In the genomic region with DNA sequence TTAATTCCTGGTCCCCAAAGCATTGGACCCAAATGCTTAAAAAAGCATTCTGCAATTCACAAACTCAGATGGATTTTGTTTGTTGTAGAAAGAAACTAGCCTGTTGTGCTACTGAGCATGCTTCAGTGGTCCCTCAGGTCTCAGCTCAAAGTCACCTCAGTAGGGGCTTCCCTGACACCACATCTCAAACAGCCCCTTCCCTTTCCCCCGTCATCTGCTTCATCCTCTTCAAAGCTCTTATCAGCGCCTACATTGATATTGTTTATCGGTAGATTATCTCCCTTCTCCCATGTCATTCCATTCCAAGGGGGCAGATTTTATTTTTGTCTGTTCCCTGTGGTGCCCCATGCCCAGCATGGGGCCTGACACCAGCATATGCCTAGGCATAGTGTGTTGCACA, we compare ENCODE assay signal across 23 cellular contexts.
DNase-seq lines count a peak whose midpoint lies in the region; ATAC-seq and TF ChIP-seq lines count a peak whose summit lies in the region.
"Had no signal": no experiment of that assay in that cellular context is flagged by ENCODE, and none has a peak within 500 bp of the region (broad histone marks: within the 10 kb centered on the region; RNA-seq: fewer than 3 reads in every experiment).

No MANE protein-coding gene starts in this region.

- H3K4me1 Mint-ChIP-seq in effector memory CD8-positive, alpha-beta T cell (ENCODE audit: low read depth in 2 of 2): peaks cover 0 to 16% of the 10 kb centered on the region in 2 donors
- H3K4me1 Mint-ChIP-seq in endothelial cell (ENCODE audit: unreplicated experiment): peaks cover 3% of the 10 kb centered on the region
- H3K4me1 Mint-ChIP-seq: activated naive CD8-positive, alpha-beta T cell treated with anti-CD3 and anti-CD28 coated beads, Interleukin-2, amount 10 ng/mL, durations not matched to agents 7 days and 5 days had no signal

- H3K27me3 Mint-ChIP-seq in effector memory CD8-positive, alpha-beta T cell: peaks cover 23 to 79% of the 10 kb centered on the region in 2 donors
- H3K27me3 Mint-ChIP-seq in endothelial cell (ENCODE audit: unreplicated experiment): peaks cover 25% of the 10 kb centered on the region

- DNase-seq in effector memory CD8-positive, alpha-beta T cell: no peak
- DNase-seq in superior temporal gyrus (ENCODE audit: extremely low spot score) (peak; percentile 12), endothelial cell (ENCODE audit: low spot score) (no peak), pons (ENCODE audit: low spot score) (no peak)
- DNase-seq: activated CD4-positive, alpha-beta T cell treated with anti-CD3 and anti-CD28 coated beads for 4 hours; activated gamma-delta T cell; activated naive CD8-positive, alpha-beta T cell treated with anti-CD3 and anti-CD28 coated beads, Interleukin-2, amount 10 ng/mL, durations not matched to agents 7 days and 5 days; Caco-2; central memory CD4-positive, alpha-beta T cell; dermis blood vessel endothelial cell; immature natural killer cell; mesenchymal stem cell; NCI-H146; NCI-H2107; NCI-H446; NCI-H774; stomach; trophoblast cell had no signal

- ATAC-seq in GM19023 (IDR thresholded peaks at IDR 0.05; ENCODE audit: unreplicated experiment) (peak; percentile 16), HG03095 (IDR thresholded peaks at IDR 0.05; ENCODE audit: unreplicated experiment) (peak; percentile 13), GM21381 (IDR thresholded peaks at IDR 0.05; ENCODE audit: unreplicated experiment) (no peak)
- no peak for ATAC-seq in effector memory CD8-positive, alpha-beta T cell (replicated peaks)
- ATAC-seq: HCT116, left lobe of liver had no signal

- H3K27ac Mint-ChIP-seq in effector memory CD8-positive, alpha-beta T cell: no peak overlapping the region
- H3K27ac Mint-ChIP-seq in endothelial cell (ENCODE audit: unreplicated experiment): no peak overlapping the region
- H3K27ac Mint-ChIP-seq: activated naive CD8-positive, alpha-beta T cell treated with anti-CD3 and anti-CD28 coated beads, Interleukin-2, amount 10 ng/mL, durations not matched to agents 7 days and 5 days; immature natural killer cell had no signal

- peak overlapping the region; percentile 27 to 45 for H3K4me3 Mint-ChIP-seq in effector memory CD8-positive, alpha-beta T cell
- no peak overlapping the region for H3K4me3 Mint-ChIP-seq in endothelial cell (ENCODE audit: unreplicated experiment)
- H3K4me3 Mint-ChIP-seq: activated naive CD8-positive, alpha-beta T cell treated with anti-CD3 and anti-CD28 coated beads, Interleukin-2, amount 10 ng/mL, durations not matched to agents 7 days and 5 days had no signal

- H3K36me3 Mint-ChIP-seq in effector memory CD8-positive, alpha-beta T cell (ENCODE audit: insufficient read depth): no peaks in the 10 kb centered on the region
- H3K36me3 Mint-ChIP-seq in endothelial cell (ENCODE audit: low read depth, unreplicated experiment): peaks cover 6% of the 10 kb centered on the region
- H3K36me3 Mint-ChIP-seq: activated naive CD8-positive, alpha-beta T cell treated with anti-CD3 and anti-CD28 coated beads, Interleukin-2, amount 10 ng/mL, durations not matched to agents 7 days and 5 days; immature natural killer cell had no signal

- no peak for TF ChIP-seq CTCF in endothelial cell (IDR thresholded peaks at IDR 0.05; ENCODE audit: unreplicated experiment)

- no peaks in the 10 kb centered on the region for H3K9me3 Mint-ChIP-seq in effector memory CD8-positive, alpha-beta T cell
- peaks cover 4% of the 10 kb centered on the region for H3K9me3 Mint-ChIP-seq in endothelial cell (ENCODE audit: unreplicated experiment)
- H3K9me3 Mint-ChIP-seq: activated naive CD8-positive, alpha-beta T cell treated with anti-CD3 and anti-CD28 coated beads, Interleukin-2, amount 10 ng/mL, durations not matched to agents 7 days and 5 days; immature natural killer cell had no signal

Comparison
In these comparisons a context has a peak if more than half of its experiments do, and no peak if none do; other contexts are left out.
1. ATAC-seq: peak in GM19023 (single experiment) and HG03095 (single experiment); none in effector memory CD8-positive, alpha-beta T cell (single experiment) and GM21381 (single experiment).